31 cellular contexts compared by ENCODE assay signal in the genomic region with DNA sequence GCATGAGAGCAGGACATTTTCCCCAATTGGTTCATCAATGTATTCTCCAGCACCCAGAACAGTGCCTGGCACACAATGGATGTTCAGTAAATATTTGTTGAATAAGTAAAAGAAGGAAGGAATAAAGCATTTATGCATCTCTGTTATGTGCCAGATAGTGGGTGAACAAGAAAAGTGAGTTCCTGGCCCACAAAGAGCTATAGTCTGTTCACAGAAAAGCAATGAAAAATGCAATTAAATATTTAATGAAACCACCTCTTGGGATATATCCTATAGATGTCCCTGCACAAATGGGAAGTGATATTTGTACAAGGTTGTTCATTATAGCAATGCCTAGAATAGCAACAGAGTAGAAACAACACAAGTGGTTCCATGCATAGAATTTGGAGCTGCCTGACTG. TPM values are rescaled to one million over a fixed set of nuclear protein-coding genes. Genes with fewer than 3 reads are reported as not detected.
"Had no signal": no experiment of that assay in that cellular context is flagged by ENCODE, and none has a peak within 500 bp of the region (broad histone marks: within the 10 kb centered on the region; RNA-seq: fewer than 3 reads in every experiment).

No MANE protein-coding gene starts in this region.

- H3K27me3 ChIP-seq: adrenal gland, SJCRH30 had no signal

- H3K9me3 ChIP-seq: adrenal gland, SJCRH30, SK-N-SH had no signal

- H3K9ac ChIP-seq: KMS-11, SK-N-SH had no signal

- H3K27me3 Mint-ChIP-seq: brain had no signal

- H3K36me3 Mint-ChIP-seq: activated naive CD4-positive, alpha-beta T cell treated with anti-CD3 and anti-CD28 coated beads, Interleukin-2, amount 50 U/mL, for 72 hours; brain had no signal

- H3K27ac ChIP-seq: adrenal gland, KMS-11, SJCRH30 had no signal

- H3K4me1 Mint-ChIP-seq: activated CD4-positive, alpha-beta T cell treated with anti-CD3 and anti-CD28 coated beads for 36 hours; activated CD4-positive, alpha-beta T cell treated with anti-CD3 and anti-CD28 coated beads, Interleukin-2, amount 10 ng/mL, durations not matched to agents 7 days and 5 days; brain had no signal

- H3K9me2 ChIP-seq: SK-N-SH had no signal

- H3K4me3 Mint-ChIP-seq: activated CD4-positive, alpha-beta T cell treated with anti-CD3 and anti-CD28 coated beads for 36 hours; activated CD4-positive, alpha-beta T cell treated with anti-CD3 and anti-CD28 coated beads, Interleukin-2, amount 10 ng/mL, durations not matched to agents 7 days and 5 days; activated CD8-positive, alpha-beta T cell treated with anti-CD3 and anti-CD28 coated beads, Interleukin-2, amount 10 ng/mL, durations not matched to agents 7 days and 5 days; activated naive CD4-positive, alpha-beta T cell treated with anti-CD3 and anti-CD28 coated beads for 36 hours; activated T-cell treated with anti-CD3 and anti-CD28 coated beads, Interleukin-2, amount 50 U/mL, for 24 hours; brain; T-helper 1 cell treated with Interleukin-12 subunit alpha and Interleukin-12 subunit beta and Interleukin-4 antibody, amounts not matched to agents 30 μg/mL and 1 μg/mL, for 36 hours; T-helper 2 cell treated with Interferon-gamma antibody and Interleukin-4, amounts not matched to agents 5 μg/mL and 100 μg/mL, for 36 hours; WTC11 had no signal

- H3K27ac Mint-ChIP-seq: activated CD4-positive, alpha-beta T cell treated with anti-CD3 and anti-CD28 coated beads for 36 hours; activated CD4-positive, alpha-beta T cell treated with anti-CD3 and anti-CD28 coated beads, Interleukin-2, amount 10 ng/mL, durations not matched to agents 7 days and 5 days; activated CD8-positive, alpha-beta T cell treated with anti-CD3 and anti-CD28 coated beads, Interleukin-2, amount 10 ng/mL, durations not matched to agents 7 days and 5 days; activated naive CD4-positive, alpha-beta T cell treated with anti-CD3 and anti-CD28 coated beads for 36 hours; activated naive CD4-positive, alpha-beta T cell treated with anti-CD3 and anti-CD28 coated beads, Interleukin-2, amount 50 U/mL, for 72 hours; activated T-cell treated with anti-CD3 and anti-CD28 coated beads, Interleukin-2, amount 50 U/mL, for 24 hours; brain; T-helper 1 cell treated with Interleukin-12 subunit alpha and Interleukin-12 subunit beta and Interleukin-4 antibody, amounts not matched to agents 30 μg/mL and 1 μg/mL, for 36 hours; T-helper 2 cell treated with Interferon-gamma antibody and Interleukin-4, amounts not matched to agents 5 μg/mL and 100 μg/mL, for 36 hours; WTC11 had no signal

- ATAC-seq: activated CD4-positive, alpha-beta T cell treated with anti-CD3 and anti-CD28 coated beads for 36 hours; activated CD4-positive, CD25-positive, alpha-beta regulatory T cell treated with anti-CD3 and anti-CD28 coated beads, Interleukin-2, amount 50 U/mL, for 24 hours; activated CD8-positive, alpha-beta T cell treated with anti-CD3 and anti-CD28 coated beads, Interleukin-2, amount 10 ng/mL, durations not matched to agents 7 days and 5 days; activated naive CD4-positive, alpha-beta T cell treated with anti-CD3 and anti-CD28 coated beads, Interleukin-2, amount 50 U/mL, for 72 hours; WTC11 had no signal

- DNase-seq: activated CD4-positive, alpha-beta T cell treated with anti-CD3 and anti-CD28 coated beads for 36 hours; activated CD4-positive, alpha-beta T cell treated with anti-CD3 and anti-CD28 coated beads, Interleukin-2, amount 10 ng/mL, durations not matched to agents 7 days and 5 days; activated CD4-positive, alpha-beta T cell treated with anti-CD3 and anti-CD28 coated beads, Interleukin-2, amount 50 U/mL, for 48 hours; activated CD8-positive, alpha-beta T cell treated with anti-CD3 and anti-CD28 coated beads, Interleukin-2, amount 10 ng/mL, durations not matched to agents 7 days and 5 days; activated gamma-delta T cell treated with Interleukin-2 at 50 U/mL for 16 hours; activated naive CD4-positive, alpha-beta T cell treated with anti-CD3 and anti-CD28 coated beads for 36 hours; activated T-cell treated with anti-CD3 and anti-CD28 coated beads, Interleukin-2, amount 50 U/mL, for 24 hours; adrenal gland; central memory CD4-positive, alpha-beta T cell; NCI-H1092 treated with DMSO at 0.1 percent for 48 hours; NCI-H1417; NCI-H146; NCI-H187; NCI-H2029 treated with DMSO at 0.1 percent for 48 hours; NCI-H2107; NCI-H2171; NCI-H510A; NCI-H526; NCI-H748 treated with DMSO at 0.1 percent for 48 hours; NK-92 treated with Interleukin-12 subunit alpha and Interleukin-12 subunit beta, amount 100 ng/mL, for 24 hours; OCI-M1; SHP77; SJCRH30; SK-N-SH had no signal

- H3K4me2 ChIP-seq: KMS-11, SK-N-SH had no signal

- H3K4me3 ChIP-seq: adrenal gland, SJCRH30 had no signal

- H3K4me1 ChIP-seq: adrenal gland, SJCRH30 had no signal

- H3K9me3 Mint-ChIP-seq: activated CD4-positive, alpha-beta T cell treated with anti-CD3 and anti-CD28 coated beads, Interleukin-2, amount 10 ng/mL, durations not matched to agents 7 days and 5 days; activated naive CD4-positive, alpha-beta T cell treated with anti-CD3 and anti-CD28 coated beads for 36 hours; activated T-cell treated with anti-CD3 and anti-CD28 coated beads, Interleukin-2, amount 50 U/mL, for 24 hours; brain; T-helper 1 cell treated with Interleukin-12 subunit alpha and Interleukin-12 subunit beta and Interleukin-4 antibody, amounts not matched to agents 30 μg/mL and 1 μg/mL, for 36 hours; T-helper 2 cell treated with Interferon-gamma antibody and Interleukin-4, amounts not matched to agents 5 μg/mL and 100 μg/mL, for 36 hours had no signal

- H3K36me3 ChIP-seq: adrenal gland, SJCRH30 had no signal

RNA-seq across cellular contexts. Expression of gene ABCA13, which starts 2.1 kb away (rescaled TPM):
- total RNA-seq: activated CD4-positive, alpha-beta T cell treated with anti-CD3 and anti-CD28 coated beads for 36 hours; activated naive CD4-positive, alpha-beta T cell treated with anti-CD3 and anti-CD28 coated beads for 36 hours; activated naive CD4-positive, alpha-beta T cell treated with anti-CD3 and anti-CD28 coated beads, Interleukin-2, amount 50 U/mL, for 72 hours; SJCRH30 had no signal
